ENCODE assay signal across 18 cellular contexts in genomic region chr19:16883518-16883917, GRCh38. TPM values are rescaled to one million over a fixed set of nuclear protein-coding genes. Genes with fewer than 3 reads are reported as not detected.
DNase-seq lines count a peak whose midpoint lies in the region; ATAC-seq and TF ChIP-seq lines count a peak whose summit lies in the region.
"Had no signal": no experiment of that assay in that cellular context is flagged by ENCODE, and none has a peak within 500 bp of the region (broad histone marks: within the 10 kb centered on the region; RNA-seq: fewer than 3 reads in every experiment).

No MANE protein-coding gene starts in this region.

- in situ Hi-C loops in mammary epithelial cell (cut with MboI; ENCODE audit: low sequenced_read_pairs in 2 of 2), result no loop called here

- H3K9me3 ChIP-seq in mammary epithelial cell (replicated peaks; ENCODE audit: insufficient read depth, low read length) (peaks cover 14% of the 10 kb centered on the region), thymus (ENCODE audit: control insufficient read depth) (peaks cover 3% of the 10 kb centered on the region)

- intact Hi-C loops in activated CD8-positive, alpha-beta T cell treated with anti-CD3 and anti-CD28 coated beads for 36 hours (cut with micrococcal nuclease), result no loop called here
- intact Hi-C loops in mammary epithelial cell (cut with micrococcal nuclease), result no loop called here

- no peaks in the 10 kb centered on the region for H4K20me1 ChIP-seq in mammary epithelial cell (ENCODE audit: insufficient read depth, low read length)

- BruUV-seq in mammary epithelial cell (replicated peaks; lab: Mats Ljungman, UMichigan), result no TSS peak

- H3K36me3 ChIP-seq in mammary epithelial cell (ENCODE audit: insufficient read depth, low read length) (no peaks in the 10 kb centered on the region), thymus (ENCODE audit: control insufficient read depth, insufficient read depth) (peaks cover 16% of the 10 kb centered on the region)

- no peak overlapping the region for H3K4me3 Mint-ChIP-seq in activated CD8-positive, alpha-beta T cell treated with anti-CD3 and anti-CD28 coated beads, Interleukin-2, amount 10 ng/mL, durations not matched to agents 7 days and 5 days
- H3K4me3 Mint-ChIP-seq in activated CD8-positive, alpha-beta T cell treated with anti-CD3 and anti-CD28 coated beads for 36 hours, result no peak overlapping the region

- H3K79me2 ChIP-seq in mammary epithelial cell (ENCODE audit: insufficient read depth, low read length), result no peaks in the 10 kb centered on the region

- no peak overlapping the region for H3K9ac ChIP-seq in mammary epithelial cell (ENCODE audit: insufficient read depth, low read length)

- dilution Hi-C loops in mammary epithelial cell (cut with HindIII; ENCODE audit: low sequenced_read_pairs), result no loop called here

- peak; percentile 27 for ATAC-seq in activated CD8-positive, alpha-beta T cell treated with anti-CD3 and anti-CD28 coated beads, Interleukin-2, amount 10 ng/mL, durations not matched to agents 7 days and 5 days
- ATAC-seq in activated CD8-positive, alpha-beta T cell treated with anti-CD3 and anti-CD28 coated beads for 36 hours, result no peak
- ATAC-seq in HG02885 (IDR thresholded peaks at IDR 0.05; ENCODE audit: poor library complexity, unreplicated experiment), result no peak
- no peak for ATAC-seq in GM19023 (IDR thresholded peaks at IDR 0.05; ENCODE audit: unreplicated experiment)
- ATAC-seq: K562, Right ventricle myocardium inferior had no signal

- CTCF ChIA-PET in activated CD8-positive, alpha-beta T cell treated with anti-CD3 and anti-CD28 coated beads, Interleukin-2, amount 10 ng/mL, durations not matched to agents 7 days and 5 days (lab: Charles Lee), result no interaction called here
- CTCF ChIA-PET in activated CD8-positive, alpha-beta T cell treated with anti-CD3 and anti-CD28 coated beads for 36 hours (lab: Charles Lee), result no interaction called here
- CTCF ChIA-PET in mammary epithelial cell (lab: Charles Lee; ENCODE audit: low non-redundant PET), result no interaction called here

- peak overlapping the region; percentile 64 for H3K4me2 ChIP-seq in mammary epithelial cell (ENCODE audit: insufficient read depth, low read depth, low read length)

- H3K27me3 Mint-ChIP-seq in activated CD8-positive, alpha-beta T cell treated with anti-CD3 and anti-CD28 coated beads, Interleukin-2, amount 10 ng/mL, durations not matched to agents 7 days and 5 days (ENCODE audit: low read depth), result no peaks in the 10 kb centered on the region
- no peaks in the 10 kb centered on the region for H3K27me3 Mint-ChIP-seq in activated CD8-positive, alpha-beta T cell treated with anti-CD3 and anti-CD28 coated beads for 36 hours

- TF ChIP-seq CTCF in activated CD8-positive, alpha-beta T cell treated with anti-CD3 and anti-CD28 coated beads for 36 hours (IDR thresholded peaks at IDR 0.05), result no peak
- TF ChIP-seq CTCF in mammary epithelial cell (conservative IDR thresholded peaks at IDR 0.05 in 1 of 2, IDR thresholded peaks at IDR 0.05 in 1 of 2; ENCODE audit: extremely low read depth in 1 of 2, insufficient read depth in 1 of 2, low read depth in 1 of 2, low read length in 2 of 2), result no peak

- H2AFZ ChIP-seq in mammary epithelial cell (ENCODE audit: low read depth, low read length), result peak overlapping the region; percentile 74

- H3K4me3 ChIP-seq in mammary epithelial cell (replicated peaks in 1 of 3; ENCODE audit: insufficient read depth in 1 of 3, low read depth in 2 of 3, low read length in 3 of 3) (no peak overlapping the region), thymus (ENCODE audit: low read length) (no peak overlapping the region)
- H3K4me3 ChIP-seq: K562 had no signal

- WGBS in mammary epithelial cell (ENCODE audit: low coverage, missing lambda C conversion rate), result no CpG with 5 or more reads among the region's 3 CpGs
- WGBS in thymus, result 46% methylated on average over 3 of the region's 3 CpGs

- no peak for DNase-seq in activated CD8-positive, alpha-beta T cell treated with anti-CD3 and anti-CD28 coated beads, Interleukin-2, amount 10 ng/mL, durations not matched to agents 7 days and 5 days
- DNase-seq in activated CD8-positive, alpha-beta T cell treated with anti-CD3 and anti-CD28 coated beads for 36 hours, result no peak
- DNase-seq in RPMI8226, result peak; percentile 42
- peak; percentile 74 for DNase-seq in mammary epithelial cell
- no peak for DNase-seq in NCI-H69 (lab: John Stamatoyannopoulos, UW)
- DNase-seq: 8988T; NCI-H1092 treated with DMSO at 0.1 percent for 48 hours; NCI-H1436 treated with DMSO at 0.1 percent for 48 hours; NCI-H1930; NK-92 treated with Interleukin-12 subunit alpha and Interleukin-12 subunit beta, amount 100 ng/mL, for 24 hours had no signal

- H3K27me3 ChIP-seq in mammary epithelial cell (ENCODE audit: insufficient read depth, low read length) (no peaks in the 10 kb centered on the region), thymus (ENCODE audit: control insufficient read depth, insufficient read depth) (no peaks in the 10 kb centered on the region)

- H3K4me1 Mint-ChIP-seq in activated CD8-positive, alpha-beta T cell treated with anti-CD3 and anti-CD28 coated beads, Interleukin-2, amount 10 ng/mL, durations not matched to agents 7 days and 5 days (ENCODE audit: low read depth), result peaks cover 27% of the 10 kb centered on the region
- peaks cover 1% of the 10 kb centered on the region for H3K4me1 Mint-ChIP-seq in activated CD8-positive, alpha-beta T cell treated with anti-CD3 and anti-CD28 coated beads for 36 hours (ENCODE audit: low read depth)

- H3K27ac Mint-ChIP-seq in activated CD8-positive, alpha-beta T cell treated with anti-CD3 and anti-CD28 coated beads, Interleukin-2, amount 10 ng/mL, durations not matched to agents 7 days and 5 days, result no peak overlapping the region
- H3K27ac Mint-ChIP-seq in activated CD8-positive, alpha-beta T cell treated with anti-CD3 and anti-CD28 coated beads for 36 hours, result no peak overlapping the region

- peaks cover 15% of the 10 kb centered on the region for H3K4me1 ChIP-seq in mammary epithelial cell (ENCODE audit: insufficient read depth, low read length)
- no peaks in the 10 kb centered on the region for H3K4me1 ChIP-seq in thymus (ENCODE audit: control insufficient read depth, insufficient read depth, low read length)

- POLR2A ChIA-PET in activated CD8-positive, alpha-beta T cell treated with anti-CD3 and anti-CD28 coated beads, Interleukin-2, amount 10 ng/mL, durations not matched to agents 7 days and 5 days (lab: Charles Lee), result no interaction called here
- POLR2A ChIA-PET in activated CD8-positive, alpha-beta T cell treated with anti-CD3 and anti-CD28 coated beads for 36 hours (lab: Charles Lee), result no interaction called here

- peaks cover 29% of the 10 kb centered on the region for H3K9me3 Mint-ChIP-seq in activated CD8-positive, alpha-beta T cell treated with anti-CD3 and anti-CD28 coated beads, Interleukin-2, amount 10 ng/mL, durations not matched to agents 7 days and 5 days (ENCODE audit: insufficient read depth)
- peaks cover 23% of the 10 kb centered on the region for H3K9me3 Mint-ChIP-seq in activated CD8-positive, alpha-beta T cell treated with anti-CD3 and anti-CD28 coated beads for 36 hours

- no peak overlapping the region for H3K27ac ChIP-seq in mammary epithelial cell (ENCODE audit: insufficient read depth, low read depth, low read length)
- peak overlapping the region; percentile 1 for H3K27ac ChIP-seq in thymus (ENCODE audit: low read depth)
- H3K27ac ChIP-seq: C4-2B had no signal

- H3K36me3 Mint-ChIP-seq in activated CD8-positive, alpha-beta T cell treated with anti-CD3 and anti-CD28 coated beads, Interleukin-2, amount 10 ng/mL, durations not matched to agents 7 days and 5 days (ENCODE audit: low read depth), result peaks cover 40% of the 10 kb centered on the region
- H3K36me3 Mint-ChIP-seq in activated CD8-positive, alpha-beta T cell treated with anti-CD3 and anti-CD28 coated beads for 36 hours (ENCODE audit: low read depth), result peaks cover 24% of the 10 kb centered on the region

RNA-seq across cellular contexts. Expression of gene F2RL3, which starts 5.3 kb away (rescaled TPM):
- under 1 TPM; 0.34 to 0.74 TPM for total RNA-seq in activated CD8-positive, alpha-beta T cell treated with anti-CD3 and anti-CD28 coated beads, Interleukin-2, amount 10 ng/mL, durations not matched to agents 7 days and 5 days
- not detected for total RNA-seq in activated CD8-positive, alpha-beta T cell treated with anti-CD3 and anti-CD28 coated beads for 36 hours
- 1 to 10 TPM in 1 of 2 donors, under 1 TPM in 1; 0.19 to 1.0 TPM for total RNA-seq in mammary epithelial cell
- polyA plus RNA-seq in mammary epithelial cell (0.01 TPM), thymus (1.9 TPM)
- not detected for polyA minus RNA-seq in mammary epithelial cell
- total RNA-seq: NCI-H460, SK-MEL-5 had no signal

RNA-seq across cellular contexts. Expression of gene SIN3B, which starts 54.3 kb away (rescaled TPM):
- 10 to 100 TPM; 30.5 to 31.9 TPM for total RNA-seq in activated CD8-positive, alpha-beta T cell treated with anti-CD3 and anti-CD28 coated beads, Interleukin-2, amount 10 ng/mL, durations not matched to agents 7 days and 5 days
- 10 to 100 TPM; 27.6 to 31.6 TPM for total RNA-seq in activated CD8-positive, alpha-beta T cell treated with anti-CD3 and anti-CD28 coated beads for 36 hours
- total RNA-seq in mammary epithelial cell, result 10 to 100 TPM; 35.5 to 67.2 TPM
- 23.7 TPM for polyA plus RNA-seq in mammary epithelial cell
- 60.7 TPM for polyA minus RNA-seq in mammary epithelial cell
- polyA plus RNA-seq in thymus, result 32.8 TPM

Comparison
In these comparisons a context has a peak if more than half of its experiments do, and no peak if none do; other contexts are left out.
1. DNase-seq: peak in RPMI8226 (single experiment) and mammary epithelial cell (single experiment); none in activated CD8-positive, alpha-beta T cell treated with anti-CD3 and anti-CD28 coated beads, Interleukin-2, amount 10 ng/mL, durations not matched to agents 7 days and 5 days (single experiment), activated CD8-positive, alpha-beta T cell treated with anti-CD3 and anti-CD28 coated beads for 36 hours (single experiment) and NCI-H69 (single experiment).